In the genomic region with DNA sequence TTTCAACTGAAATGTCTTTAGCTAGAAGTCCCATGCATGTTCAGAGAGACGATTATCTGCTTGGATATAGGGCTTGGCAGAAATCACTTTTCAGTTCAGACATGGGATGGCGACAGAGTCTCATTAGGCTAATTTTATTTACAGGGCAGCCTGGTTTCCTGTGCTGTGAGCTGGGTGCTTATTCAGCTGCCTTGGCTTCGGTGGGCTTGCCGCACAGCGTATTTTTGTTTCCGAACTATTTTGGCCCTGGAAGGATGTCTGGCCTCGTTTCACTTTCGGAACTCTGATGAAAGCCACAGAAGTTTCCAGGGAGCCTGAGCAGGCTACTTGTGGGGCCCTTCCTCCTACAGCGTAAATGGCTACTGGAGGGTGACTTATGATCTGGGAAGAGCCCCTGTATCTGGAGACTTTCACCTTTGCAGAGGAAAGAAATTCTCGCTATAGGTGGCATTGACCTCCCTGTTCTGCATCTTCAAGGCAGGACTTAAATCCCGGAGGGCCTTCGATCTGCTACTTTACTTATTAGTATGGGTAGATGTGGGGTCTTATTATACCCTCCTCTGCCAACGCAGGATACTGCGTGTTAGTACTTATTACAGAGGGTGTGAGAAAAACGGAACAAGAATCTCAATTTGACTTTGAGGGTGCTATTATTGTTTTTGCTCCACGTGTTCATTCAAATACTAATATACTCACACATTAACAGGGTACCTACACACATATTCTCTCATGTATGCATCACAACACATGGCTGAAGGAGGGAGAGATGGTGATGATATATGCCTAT, we compare ENCODE assay signal across 8 cellular contexts.
DNase-seq lines count a peak whose midpoint lies in the region; ATAC-seq and TF ChIP-seq lines count a peak whose summit lies in the region.

No MANE protein-coding gene starts in this region.

- no peaks in the 10 kb centered on the region for H3K27me3 ChIP-seq in breast epithelium
- no peaks in the 10 kb centered on the region for H3K27me3 ChIP-seq in kidney epithelial cell (ENCODE audit: control insufficient read depth, insufficient read depth, low read length)

- H3K36me3 ChIP-seq in breast epithelium (no peaks in the 10 kb centered on the region), kidney epithelial cell (ENCODE audit: control insufficient read depth, insufficient read depth, low read length) (no peaks in the 10 kb centered on the region)

- intact Hi-C loops in breast epithelium (cut with DNase I; ENCODE audit: low total_unique reads): no loop called here

- peak; percentile 91 for ATAC-seq in GM18511 (IDR thresholded peaks at IDR 0.05; ENCODE audit: unreplicated experiment)
- ATAC-seq in HG02870 (IDR thresholded peaks at IDR 0.05; ENCODE audit: unreplicated experiment): peak; percentile 83
- peak; percentile 79 for ATAC-seq in stimulated activated naive CD8-positive, alpha-beta T cell treated with anti-CD3 and anti-CD28 coated beads, Interleukin-15, Interleukin-2, amounts not matched to agents 100 U/mL and 50 U/mL, for 24 hours

- no peaks in the 10 kb centered on the region for H3K4me1 ChIP-seq in breast epithelium

- peak overlapping the region; percentile 34 to 76 for H3K27ac ChIP-seq in breast epithelium

- no peaks in the 10 kb centered on the region for H3K9me3 ChIP-seq in breast epithelium

- H3K4me3 ChIP-seq in AG10803 (ENCODE audit: low read length): peak overlapping the region; percentile 43
- peak overlapping the region; percentile 27 to 62 (median 43) for H3K4me3 ChIP-seq in breast epithelium
- no peak overlapping the region for H3K4me3 ChIP-seq in kidney epithelial cell (ENCODE audit: low read depth, low read length)

- peak; percentile 70 for TF ChIP-seq CTCF in AG10803 (conservative IDR thresholded peaks at IDR 0.05; ENCODE audit: low read length)
- TF ChIP-seq CTCF in breast epithelium (IDR thresholded peaks at IDR 0.05): peak in 1 of 3 donors; percentile 48
- TF ChIP-seq CTCF in kidney epithelial cell (IDR thresholded peaks at IDR 0.05; ENCODE audit: insufficient read depth, low read length, poor library complexity, severe bottlenecking): peak; percentile 59

- peak; percentile 71 for DNase-seq in AG10803 (ENCODE audit: low read depth)
- DNase-seq in NCI-H748 treated with DMSO at 0.1 percent for 48 hours (lab: John Stamatoyannopoulos, UW): peak; percentile 39
- peak in 1 of 2 donors; percentile 29 for DNase-seq in breast epithelium (ENCODE audit: low spot score in 2 of 2)
- DNase-seq in kidney epithelial cell (ENCODE audit: low read depth): no peak
- DNase-seq in stimulated activated naive CD8-positive, alpha-beta T cell treated with anti-CD3 and anti-CD28 coated beads, Interleukin-15, Interleukin-2, amounts not matched to agents 100 U/mL and 50 U/mL, for 24 hours: peak; percentile 23
- DNase-seq in HK-2 (ENCODE audit: unreplicated experiment): no peak

- TF ChIP-seq POLR2A in breast epithelium (IDR thresholded peaks at IDR 0.05): no peak

Comparison
In these comparisons a context has a peak if more than half of its experiments do, and no peak if none do; other contexts are left out.
1. DNase-seq: peak in AG10803 (single experiment), NCI-H748 treated with DMSO at 0.1 percent for 48 hours (single experiment) and stimulated activated naive CD8-positive, alpha-beta T cell treated with anti-CD3 and anti-CD28 coated beads, Interleukin-15, Interleukin-2, amounts not matched to agents 100 U/mL and 50 U/mL, for 24 hours (single experiment); none in kidney epithelial cell (single experiment) and HK-2 (single experiment).
2. Peak in every context shown above with its lines, with median percentiles within 50 percentile points of each other: ATAC-seq.